Comparison of ENCODE assay signal across 9 cellular contexts in the genomic region with DNA sequence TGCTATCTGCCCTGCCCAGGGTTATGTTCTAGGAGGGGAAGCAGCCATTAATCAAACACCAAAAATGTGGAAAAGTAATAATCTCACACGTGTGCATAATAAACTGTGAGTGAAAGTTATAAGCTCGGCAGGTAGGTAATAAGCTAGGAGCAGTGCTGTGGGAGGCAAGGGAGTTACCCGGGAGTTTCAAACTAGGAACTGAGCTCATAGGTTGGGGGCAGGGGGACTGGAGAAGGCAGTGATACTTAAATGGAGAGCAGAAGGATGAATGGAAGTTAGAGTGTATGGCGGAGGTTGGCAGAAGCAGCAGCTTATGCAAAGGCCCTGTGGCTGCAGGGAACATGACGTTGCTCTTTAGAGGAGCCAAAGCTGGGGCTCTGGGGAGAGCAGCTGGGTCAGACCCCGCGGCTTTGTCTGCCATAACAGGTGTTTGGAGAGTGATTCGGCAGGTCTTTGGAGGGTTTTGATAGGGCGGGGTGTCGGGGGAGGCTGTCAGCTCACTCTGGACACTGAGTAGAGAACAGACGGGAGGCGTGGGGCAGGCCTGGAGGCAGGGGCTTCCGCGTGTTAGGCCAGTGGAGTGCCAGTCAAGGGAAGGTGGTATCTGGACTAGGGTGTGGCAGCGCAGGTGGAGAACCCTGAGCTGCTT. TPM values are rescaled to one million over a fixed set of nuclear protein-coding genes. Genes with fewer than 3 reads are reported as not detected.
DNase-seq lines count a peak whose midpoint lies in the region; ATAC-seq and TF ChIP-seq lines count a peak whose summit lies in the region.
"Had no signal": no experiment of that assay in that cellular context is flagged by ENCODE, and none has a peak within 500 bp of the region (broad histone marks: within the 10 kb centered on the region; RNA-seq: fewer than 3 reads in every experiment).

No MANE protein-coding gene starts in this region.

- H3K27ac ChIP-seq in CD8-positive, alpha-beta memory T cell (ENCODE audit: low read depth, low read length) = no peak overlapping the region
- H3K27ac ChIP-seq in esophagus muscularis mucosa (replicated peaks in 1 of 4) (peak overlapping the region; percentile 75 to 86 (median 80)), aorta (ENCODE audit: low read depth in 1 of 2, low read length in 2 of 2) (no peak overlapping the region)

- CTCF ChIA-PET in CD8-positive, alpha-beta memory T cell (lab: Charles Lee) = no interaction called here

- no peaks in the 10 kb centered on the region for H3K9me3 Mint-ChIP-seq in CD8-positive, alpha-beta memory T cell
- H3K9me3 Mint-ChIP-seq in progenitor cell of endocrine pancreas (ENCODE audit: low read depth) = no peaks in the 10 kb centered on the region

- no peak overlapping the region for H3K4me3 ChIP-seq in CD8-positive, alpha-beta memory T cell (ENCODE audit: low read length)
- H3K4me3 ChIP-seq in esophagus muscularis mucosa = peak overlapping the region; percentile 38 to 52 (median 48)
- no peak overlapping the region for H3K4me3 ChIP-seq in aorta (ENCODE audit: low read length in 2 of 2)

- no peak for DNase-seq in CD8-positive, alpha-beta memory T cell
- DNase-seq in NCI-H69 (lab: John Stamatoyannopoulos, UW) = peak; percentile 13
- no peak for DNase-seq in esophagus muscularis mucosa (ENCODE audit: extremely low spot score)
- DNase-seq in progenitor cell of endocrine pancreas (ENCODE audit: low spot score, unreplicated experiment) = no peak
- DNase-seq in aorta = no peak
- DNase-seq: activated CD4-positive, CD25-positive, alpha-beta regulatory T cell had no signal

- WGBS in esophagus muscularis mucosa = 84% methylated on average over 15 of the region's 15 CpGs
- 88 to 90% methylated on average over 15 of the region's 15 CpGs for WGBS in aorta, 2 donors

- TF ChIP-seq POLR2A in esophagus muscularis mucosa (IDR thresholded peaks at IDR 0.05; ENCODE audit: low read depth) = no peak

- no peaks in the 10 kb centered on the region for H3K4me1 ChIP-seq in CD8-positive, alpha-beta memory T cell (ENCODE audit: insufficient read depth, low read length)
- H3K4me1 ChIP-seq in esophagus muscularis mucosa (peaks cover 15 to 70% (median 60%) of the 10 kb centered on the region in 4 donors), aorta (ENCODE audit: control insufficient read depth in 1 of 2, insufficient read depth in 2 of 2, low read length in 2 of 2) (no peaks in the 10 kb centered on the region)

- ATAC-seq in HG02852 (IDR thresholded peaks at IDR 0.05; ENCODE audit: unreplicated experiment) (no peak), GM19397 (IDR thresholded peaks at IDR 0.05; ENCODE audit: unreplicated experiment) (no peak), HG02970 (IDR thresholded peaks at IDR 0.05; ENCODE audit: low FRiP score, unreplicated experiment) (no peak), aorta (ENCODE audit: low FRiP score) (no peak)

- peaks cover 10 to 28% of the 10 kb centered on the region in 2 donors for H3K27me3 Mint-ChIP-seq in CD8-positive, alpha-beta memory T cell
- no peaks in the 10 kb centered on the region for H3K27me3 Mint-ChIP-seq in progenitor cell of endocrine pancreas

- peak overlapping the region in 6 of 7 donors; percentile 1 to 71 (median 40) for H3K4me3 Mint-ChIP-seq in CD8-positive, alpha-beta memory T cell
- peak overlapping the region; percentile 72 for H3K4me3 Mint-ChIP-seq in progenitor cell of endocrine pancreas (ENCODE audit: low read depth)

- no peaks in the 10 kb centered on the region for H3K36me3 ChIP-seq in CD8-positive, alpha-beta memory T cell (ENCODE audit: insufficient read depth, low read length)
- H3K36me3 ChIP-seq in esophagus muscularis mucosa (peaks cover 0 to 30% (median 8%) of the 10 kb centered on the region in 4 donors), aorta (ENCODE audit: control insufficient read depth in 1 of 2, insufficient read depth in 2 of 2, low read length in 1 of 2) (no peaks in the 10 kb centered on the region)

- no peaks in the 10 kb centered on the region for H3K9me3 ChIP-seq in CD8-positive, alpha-beta memory T cell (ENCODE audit: low read length)
- H3K9me3 ChIP-seq in esophagus muscularis mucosa (no peaks in the 10 kb centered on the region), aorta (ENCODE audit: control insufficient read depth, low read length) (no peaks in the 10 kb centered on the region)

- TF ChIP-seq CTCF in esophagus muscularis mucosa (IDR thresholded peaks at IDR 0.05) (no peak), progenitor cell of endocrine pancreas (IDR thresholded peaks at IDR 0.05; ENCODE audit: unreplicated experiment) (no peak)

- intact Hi-C loops in esophagus muscularis mucosa (cut with DNase I) = no loop called here
- intact Hi-C loops in aorta (cut with DNase I) = no loop called here

- H3K4me1 Mint-ChIP-seq in CD8-positive, alpha-beta memory T cell = peaks cover 4 to 8% (median 7%) of the 10 kb centered on the region in 3 donors
- H3K4me1 Mint-ChIP-seq in progenitor cell of endocrine pancreas (ENCODE audit: low read depth) = peaks cover 82% of the 10 kb centered on the region

- H3K36me3 Mint-ChIP-seq in CD8-positive, alpha-beta memory T cell = no peaks in the 10 kb centered on the region
- H3K36me3 Mint-ChIP-seq in progenitor cell of endocrine pancreas (ENCODE audit: insufficient read depth) = peaks cover 22% of the 10 kb centered on the region

- H3K27me3 ChIP-seq in CD8-positive, alpha-beta memory T cell (ENCODE audit: insufficient read depth, low read length, poor library complexity, severe bottlenecking) = no peaks in the 10 kb centered on the region
- H3K27me3 ChIP-seq in esophagus muscularis mucosa (no peaks in the 10 kb centered on the region), aorta (ENCODE audit: control insufficient read depth in 1 of 2, insufficient read depth in 2 of 2, low read length in 1 of 2) (no peaks in the 10 kb centered on the region)

- peak overlapping the region in 1 of 8 donors; percentile 52 for H3K27ac Mint-ChIP-seq in CD8-positive, alpha-beta memory T cell
- H3K27ac Mint-ChIP-seq in progenitor cell of endocrine pancreas = peak overlapping the region; percentile 99

- TF ChIP-seq EP300 in esophagus muscularis mucosa (IDR thresholded peaks at IDR 0.05) = no peak

- POLR2A ChIA-PET in CD8-positive, alpha-beta memory T cell (lab: Charles Lee) = no interaction called here

RNA-seq across cellular contexts. Expression of a gene that starts 20.0 kb away (rescaled TPM):
- total RNA-seq in CD8-positive, alpha-beta memory T cell = under 1 TPM; 0.39 to 0.47 TPM
- polyA plus RNA-seq in CD8-positive, alpha-beta memory T cell = not detected
- total RNA-seq in esophagus muscularis mucosa (10 to 100 TPM; 33.8 to 84.2 (median 53.7) TPM), progenitor cell of endocrine pancreas (482 and 520 TPM in 2 replicates), aorta (10 to 100 TPM; 59.6 to 86.2 TPM)
- polyA plus RNA-seq in aorta = 10 to 100 TPM; 11.6 to 21.7 TPM

Comparison
In these comparisons a context has a peak if more than half of its experiments do, and no peak if none do; other contexts are left out.
1. H3K27ac ChIP-seq: peak in esophagus muscularis mucosa (4 of 4); none in CD8-positive, alpha-beta memory T cell (single experiment) and aorta (0 of 2).
2. H3K4me3 ChIP-seq: peak in esophagus muscularis mucosa (4 of 4); none in CD8-positive, alpha-beta memory T cell (single experiment) and aorta (0 of 2).
3. RNA of a gene that starts 20.0 kb away (total RNA-seq): 482 to 520 TPM in progenitor cell of endocrine pancreas, 59.6 to 86.2 TPM in aorta and 33.8 to 84.2 TPM in esophagus muscularis mucosa; 0.39 to 0.47 TPM in CD8-positive, alpha-beta memory T cell; every median in the first group is over 10 times any median in the second.